In genomic region chr12:118120579-118121363, GRCh38 we compare ENCODE assay signal across 8 cellular contexts. TPM values are rescaled to one million over a fixed set of nuclear protein-coding genes. Genes with fewer than 3 reads are reported as not detected.
DNase-seq lines count a peak whose midpoint lies in the region; ATAC-seq and TF ChIP-seq lines count a peak whose summit lies in the region.

No MANE protein-coding gene starts in this region.

- H3K56ac ChIP-seq in IMR-90 (ENCODE audit: extremely low read depth, insufficient read depth, low read length), result no peak overlapping the region

- no peak overlapping the region for H2BK20ac ChIP-seq in IMR-90 (ENCODE audit: low read depth, low read length)

- dilution Hi-C loops in IMR-90 (cut with HindIII; ENCODE audit: low sequenced_read_pairs, unreplicated experiment), result no loop called here

- no TSS peak for BruUV-seq in IMR-90 (replicated peaks; lab: Mats Ljungman, UMichigan)

- H4K5ac ChIP-seq in IMR-90 (ENCODE audit: low read depth, low read length), result peak overlapping the region; percentile 91

- no peak overlapping the region for H2AK5ac ChIP-seq in IMR-90 (ENCODE audit: low read depth, low read length)

- peak overlapping the region; percentile 28; the same call in 1 of the 2 replicates for H3K9ac ChIP-seq in IMR-90 (ENCODE audit: low read depth, low read length)

- ATAC-seq in GM18867 (IDR thresholded peaks at IDR 0.05; ENCODE audit: unreplicated experiment) (peak; percentile 60), IMR-90 (ENCODE audit: low read depth) (peak; percentile 97)

- H2AFZ ChIP-seq in IMR-90 (replicated peaks; ENCODE audit: low read length, poor library complexity), result peak overlapping the region; percentile 64

- in situ Hi-C loops in ACHN (cut with HindIII; ENCODE audit: low pct_ligation_motif_present, low pct_unique_long_range_greater_than_20kb, low sequenced_read_pairs), result no loop called here
- in situ Hi-C loops in IMR-90 (cut with MboI; ENCODE audit: low sequenced_read_pairs), result no loop called here

- H2AK9ac ChIP-seq in IMR-90 (replicated peaks; ENCODE audit: low read depth, low read length, poor library complexity), result no peak overlapping the region

- no peaks in the 10 kb centered on the region for H3K9me3 ChIP-seq in IMR-90 (ENCODE audit: control insufficient read depth, insufficient read depth, low read length)
- no peaks in the 10 kb centered on the region for H3K9me3 ChIP-seq in neutrophil
- H3K9me3 ChIP-seq in tibial artery, result no peaks in the 10 kb centered on the region

- no peaks in the 10 kb centered on the region for H3K9me1 ChIP-seq in IMR-90 (ENCODE audit: insufficient read depth, low read length)

- no peak overlapping the region for H3K4ac ChIP-seq in IMR-90 (ENCODE audit: low read depth, low read length)

- no peak overlapping the region for H2BK5ac ChIP-seq in IMR-90 (ENCODE audit: low read depth, low read length, poor library complexity, severe bottlenecking)

- H4K20me1 ChIP-seq in IMR-90 (ENCODE audit: insufficient read depth, low read length), result no peaks in the 10 kb centered on the region

- no peak overlapping the region for H3K23ac ChIP-seq in IMR-90 (ENCODE audit: low read depth, low read length)

- H3K4me3 ChIP-seq in IMR-90 (ENCODE audit: insufficient read depth, low read depth, low read length) (no peak overlapping the region), neutrophil (ENCODE audit: low read depth in 1 of 2, low read length in 1 of 2) (no peak overlapping the region), tibial artery (no peak overlapping the region)

- TF ChIP-seq RAD21 in IMR-90 (IDR thresholded peaks at IDR 0.05; ENCODE audit: low read length), result peak; percentile 45

- TF ChIP-seq CTCF in IMR-90 (conservative IDR thresholded peaks at IDR 0.05; ENCODE audit: low read depth, low read length), result peak; percentile 50
- TF ChIP-seq CTCF in neutrophil (IDR thresholded peaks at IDR 0.05), result peak; percentile 74
- TF ChIP-seq CTCF in tibial artery (IDR thresholded peaks at IDR 0.05), result peak; percentile 26 to 72

- H3K18ac ChIP-seq in IMR-90 (ENCODE audit: low read depth, low read length), result peak overlapping the region; percentile 37; the same call in 1 of the 2 replicates

- no peak overlapping the region for H2BK120ac ChIP-seq in IMR-90 (ENCODE audit: low read depth, low read length)

- no CpG with 5 or more reads among the region's 8 CpGs for WGBS in IMR-90 (ENCODE audit: extremely low coverage in 2 of 2, insufficient read length in 1 of 2), 2 experiments

- no peaks in the 10 kb centered on the region for H3K27me3 ChIP-seq in IMR-90 (ENCODE audit: control insufficient read depth, insufficient read depth, low read length)
- no peaks in the 10 kb centered on the region for H3K27me3 ChIP-seq in neutrophil
- H3K27me3 ChIP-seq in tibial artery, result no peaks in the 10 kb centered on the region

- peaks cover 2% of the 10 kb centered on the region; the same call in 1 of the 2 replicates for H3K4me1 ChIP-seq in IMR-90 (ENCODE audit: control insufficient read depth, insufficient read depth, low read length)
- H3K4me1 ChIP-seq in neutrophil (ENCODE audit: control insufficient read depth in 1 of 2, insufficient read depth in 1 of 2, low read depth in 1 of 2, low read length in 1 of 2), result no peaks in the 10 kb centered on the region
- peaks cover 0 to 3% (median 0%) of the 10 kb centered on the region in 4 donors for H3K4me1 ChIP-seq in tibial artery

- intact Hi-C loops in IMR-90 (cut with micrococcal nuclease), result loop anchor here (2.0 to 5.0 kb wide), 2 partner anchors 243 to 258 kb away; no protein-coding TSS in a partner anchor
- intact Hi-C loops in tibial artery (cut with DNase I; ENCODE audit: low total_unique reads), result no loop called here

- H4K91ac ChIP-seq in IMR-90 (ENCODE audit: insufficient read depth, low read depth, low read length), result no peak overlapping the region

- 0 out of 2 replicates have a peak overlapping the region, but pooled peaks have one; percentile 28 for H3K14ac ChIP-seq in IMR-90 (replicated peaks; ENCODE audit: low read depth, low read length)

- H3K79me1 ChIP-seq in IMR-90 (ENCODE audit: low read depth in 1 of 2, low read length in 2 of 2), result no peaks in the 10 kb centered on the region

- CTCF ChIA-PET in IMR-90 (lab: Yijun Ruan, JAX), result interaction anchor here (0.5 to 1.8 kb wide), 4 partner anchors 16 to 255 kb away, joined by 3 to 9 read pairs (median 6); partner anchors contain the start of gene VSIG10

- H3K27ac ChIP-seq in IMR-90 (ENCODE audit: insufficient read depth, low read length), result peak overlapping the region; percentile 39; the same call in 1 of the 2 replicates
- no peak overlapping the region for H3K27ac ChIP-seq in neutrophil
- no peak overlapping the region for H3K27ac ChIP-seq in tibial artery

- H3K4me2 ChIP-seq in IMR-90 (ENCODE audit: low read depth, low read length), result peak overlapping the region; percentile 43; the same call in 1 of the 2 replicates

- H4K8ac ChIP-seq in IMR-90 (ENCODE audit: low read depth in 2 of 2, low read length in 2 of 2), result peak overlapping the region; percentile 80 to 83; a peak in 3 of 4 replicates

- no peak overlapping the region for H2BK15ac ChIP-seq in IMR-90 (ENCODE audit: low read depth, low read length)

- H3K36me3 ChIP-seq in IMR-90 (ENCODE audit: control insufficient read depth, insufficient read depth, low read length), result 0 out of 2 replicates have a peak, but pooled peaks cover under 1% of the 10 kb centered on the region
- no peaks in the 10 kb centered on the region for H3K36me3 ChIP-seq in neutrophil
- H3K36me3 ChIP-seq in tibial artery, result no peaks in the 10 kb centered on the region

- DNase-seq in ACHN (peak; percentile 81), IMR-90 (peak; percentile 61), RPMI7951 (ENCODE audit: low read depth) (peak; percentile 53), foreskin melanocyte (peak; percentile 64), tibial artery (peak; percentile 68 to 77)
- DNase-seq in activated T-helper 9 cell treated with anti-CD3 and anti-CD28 coated beads, Interleukin-2, amount 50 U/mL, for 16 hours (ENCODE audit: low read depth), result peak; percentile 46

- TF ChIP-seq POLR2A in IMR-90 (IDR thresholded peaks at IDR 0.05; ENCODE audit: low read depth, low read length), result no peak

- POLR2A ChIA-PET in IMR-90 (lab: Charles Lee; ENCODE audit: unreplicated experiment), result no interaction called here

TF ChIP-seq in IMR-90, 13 proteins besides CTCF, POLR2A, EP300 and RAD21:
- TF ChIP-seq RFX5 (IDR thresholded peaks at IDR 0.05; ENCODE audit: low read depth, low read length), result no peak
- TF ChIP-seq ELK1 (IDR thresholded peaks at IDR 0.05; ENCODE audit: borderline replicate concordance, low read depth, low read length), result no peak
- no peak for TF ChIP-seq MAFK (IDR thresholded peaks at IDR 0.05; ENCODE audit: low read depth, low read length)
- no peak for TF ChIP-seq BHLHE40 (IDR thresholded peaks at IDR 0.05; ENCODE audit: low read depth, low read length)
- TF ChIP-seq NFE2L2 (IDR thresholded peaks at IDR 0.05; ENCODE audit: low read depth, low read length), result no peak
TF ChIP-seq in IMR-90: peak in this region for 0.

RNA-seq across cellular contexts. Expression of gene PEBP1, which starts 15.2 kb away (rescaled TPM):
- 129 and 137 TPM in 2 replicates for total RNA-seq in IMR-90 (2012; rRNA removed)
- polyA plus RNA-seq in IMR-90 (2012; rRNA removed), result 161 and 180 TPM in 2 replicates
- 146 and 170 TPM in 2 replicates for polyA plus RNA-seq in IMR-90 (2012; cell fraction: cytosol; rRNA removed)
- polyA plus RNA-seq in IMR-90 (2012; cell fraction: nucleus; rRNA removed; ENCODE audit: low replicate concordance), result 66.1 and 94.0 TPM in 2 replicates
- total RNA-seq in RPMI7951 (2014; rRNA removed; shearing (Covaris generic)), result 199 and 230 TPM in 2 replicates

RNA-seq across cellular contexts. Expression of gene VSIG10, which starts 17.0 kb away (rescaled TPM):
- 10.0 and 17.5 TPM in 2 replicates for total RNA-seq in IMR-90 (2012; rRNA removed)
- polyA plus RNA-seq in IMR-90 (2012; rRNA removed), result 5.2 and 5.9 TPM in 2 replicates
- 2.8 and 3.4 TPM in 2 replicates for polyA plus RNA-seq in IMR-90 (2012; cell fraction: cytosol; rRNA removed)
- 6.0 and 12.2 TPM in 2 replicates for polyA plus RNA-seq in IMR-90 (2012; cell fraction: nucleus; rRNA removed; ENCODE audit: low replicate concordance)
- 15.6 and 18.3 TPM in 2 replicates for total RNA-seq in RPMI7951 (2014; rRNA removed; shearing (Covaris generic))

RNA-seq across cellular contexts. Expression of gene WSB2, which starts 59.8 kb away (rescaled TPM):
- total RNA-seq in IMR-90 (2012; rRNA removed), result 141 and 180 TPM in 2 replicates
- polyA plus RNA-seq in IMR-90 (2012; rRNA removed), result 92.8 and 99.2 TPM in 2 replicates
- polyA plus RNA-seq in IMR-90 (2012; cell fraction: cytosol; rRNA removed), result 61.3 and 149 TPM in 2 replicates
- polyA plus RNA-seq in IMR-90 (2012; cell fraction: nucleus; rRNA removed; ENCODE audit: low replicate concordance), result 31.2 and 37.8 TPM in 2 replicates
- total RNA-seq in RPMI7951 (2014; rRNA removed; shearing (Covaris generic)), result 61.6 and 67.8 TPM in 2 replicates
